Comparison of ENCODE assay signal across 2 cellular contexts in the genomic region with DNA sequence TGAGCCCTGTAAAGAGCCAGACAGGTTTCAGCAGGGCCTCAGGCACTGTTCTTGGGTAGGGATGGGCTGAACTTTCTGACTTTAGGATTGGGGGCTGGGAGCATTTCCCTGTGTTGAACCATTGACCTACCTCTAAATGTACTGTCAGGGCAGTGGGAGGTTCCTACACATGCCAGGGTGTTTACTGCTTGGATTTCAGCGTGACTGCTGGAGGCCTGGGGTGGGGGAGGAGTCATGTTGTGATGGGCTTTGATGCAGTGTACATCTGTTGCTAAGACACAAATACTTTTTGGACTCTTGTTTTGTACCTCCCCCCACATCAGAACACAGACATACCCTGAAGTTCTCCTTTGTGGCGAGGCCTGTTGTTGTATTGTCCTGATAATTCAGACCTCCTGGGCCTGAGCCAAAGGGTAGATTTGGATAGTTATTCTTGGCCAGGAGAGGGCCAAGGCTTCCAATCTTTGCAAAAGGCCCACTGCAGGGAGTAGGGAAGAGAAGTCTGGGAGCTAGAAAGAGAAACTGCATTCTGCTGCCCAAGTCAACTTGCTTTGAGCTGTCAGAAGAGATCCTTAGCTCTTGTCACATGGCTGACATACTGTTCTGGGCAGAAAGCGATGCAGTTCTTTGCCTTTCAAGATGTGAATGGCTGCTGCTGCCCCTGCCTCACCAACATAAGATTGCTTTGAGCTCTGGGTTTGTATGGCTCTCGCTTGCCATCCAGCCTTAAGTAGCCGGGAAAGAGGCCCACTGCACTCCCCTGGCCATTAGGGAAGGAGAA.
TF ChIP-seq lines count a peak whose summit lies in the region.

No MANE protein-coding gene starts in this region.

TF ChIP-seq in IMR-90, 13 proteins besides CTCF, POLR2A, EP300 and RAD21:
- TF ChIP-seq BHLHE40 (IDR thresholded peaks at IDR 0.05; ENCODE audit: low read depth, low read length) (peak; percentile 40; the same call in 1 of the 2 replicates), MAFK (IDR thresholded peaks at IDR 0.05; ENCODE audit: low read depth, low read length) (no peak), MXI1 (IDR thresholded peaks at IDR 0.05; ENCODE audit: borderline replicate concordance, low read depth, low read length) (peak; percentile 91), SMC3 (IDR thresholded peaks at IDR 0.05; ENCODE audit: low read depth, low read length) (no peak)

TF ChIP-seq in GM12878, 131 proteins besides CTCF, POLR2A, EP300 and RAD21:
- TF ChIP-seq CREM (IDR thresholded peaks at IDR 0.05; ENCODE audit: low read depth): no peak
- TF ChIP-seq MXI1 (IDR thresholded peaks at IDR 0.05; ENCODE audit: low read depth, low read length): 0 out of 2 replicates have a peak, but pooled peaks have one; percentile 7
